In genomic region chr3:52526151-52526561, GRCh38 we compare ENCODE assay signal across 12 cellular contexts. TPM values are rescaled to one million over a fixed set of nuclear protein-coding genes. Genes with fewer than 3 reads are reported as not detected.
DNase-seq lines count a peak whose midpoint lies in the region; ATAC-seq and TF ChIP-seq lines count a peak whose summit lies in the region.
"Had no signal": no experiment of that assay in that cellular context is flagged by ENCODE, and none has a peak within 500 bp of the region (broad histone marks: within the 10 kb centered on the region; RNA-seq: fewer than 3 reads in every experiment).

No MANE protein-coding gene starts in this region.

- H3K36me3 Mint-ChIP-seq in activated naive CD8-positive, alpha-beta T cell treated with anti-CD3 and anti-CD28 coated beads, Interleukin-2, amount 50 U/mL, for 24 hours (ENCODE audit: low read depth) = peaks cover 6% of the 10 kb centered on the region

- no peak overlapping the region for H3K4me3 Mint-ChIP-seq in activated naive CD8-positive, alpha-beta T cell treated with anti-CD3 and anti-CD28 coated beads, Interleukin-2, amount 50 U/mL, for 24 hours

- no peak for TF ChIP-seq POLR2A in thyroid gland (IDR thresholded peaks at IDR 0.05)

- 94% methylated on average over 5 of the region's 5 CpGs for WGBS in liver
- WGBS in thyroid gland, 2 donors = 46 to 49% methylated on average over 5 of the region's 5 CpGs

- no peak overlapping the region for H3K4me3 ChIP-seq in WERI-Rb-1 (ENCODE audit: low read depth, low read length)
- no peak overlapping the region for H3K4me3 ChIP-seq in liver (ENCODE audit: low read depth in 1 of 3, low read length in 3 of 3)
- no peak overlapping the region for H3K4me3 ChIP-seq in thyroid gland (replicated peaks in 1 of 3)

- H3K9me3 Mint-ChIP-seq in activated naive CD8-positive, alpha-beta T cell treated with anti-CD3 and anti-CD28 coated beads, Interleukin-2, amount 50 U/mL, for 24 hours = no peaks in the 10 kb centered on the region

- ATAC-seq in GM21528 (IDR thresholded peaks at IDR 0.05; ENCODE audit: low FRiP score, unreplicated experiment) = no peak
- ATAC-seq in activated naive CD8-positive, alpha-beta T cell treated with anti-CD3 and anti-CD28 coated beads, Interleukin-2, amount 50 U/mL, for 24 hours = no peak

- no peak overlapping the region for H3K27ac ChIP-seq in WERI-Rb-1
- H3K27ac ChIP-seq in liver (ENCODE audit: low read depth in 1 of 2, low read length in 2 of 2) = peak overlapping the region; percentile 47 to 64
- peak overlapping the region; percentile 89 to 92 (median 90) for H3K27ac ChIP-seq in thyroid gland

- H3K27me3 Mint-ChIP-seq in activated naive CD8-positive, alpha-beta T cell treated with anti-CD3 and anti-CD28 coated beads, Interleukin-2, amount 50 U/mL, for 24 hours = no peaks in the 10 kb centered on the region

- H3K36me3 ChIP-seq in WERI-Rb-1 (peaks cover 70% of the 10 kb centered on the region), liver (ENCODE audit: control insufficient read depth in 4 of 4, insufficient read depth in 3 of 4, low read depth in 1 of 4, low read length in 3 of 4) (no peaks in the 10 kb centered on the region), thyroid gland (peaks cover 4 to 14% of the 10 kb centered on the region in 2 donors)

- TF ChIP-seq CTCF in WERI-Rb-1 (IDR thresholded peaks at IDR 0.05; ENCODE audit: low read depth, low read length) (no peak), liver (IDR thresholded peaks at IDR 0.05; ENCODE audit: low read depth, low read length, missing input control) (no peak), thyroid gland (IDR thresholded peaks at IDR 0.05) (no peak)

- TF ChIP-seq RAD21 in liver (IDR thresholded peaks at IDR 0.05) = no peak

- no peaks in the 10 kb centered on the region for H3K4me1 Mint-ChIP-seq in activated naive CD8-positive, alpha-beta T cell treated with anti-CD3 and anti-CD28 coated beads, Interleukin-2, amount 50 U/mL, for 24 hours

- no peak overlapping the region for H3K9ac ChIP-seq in liver (ENCODE audit: low read depth in 1 of 2, low read length in 2 of 2)

- no peak overlapping the region for H3K27ac Mint-ChIP-seq in activated naive CD8-positive, alpha-beta T cell treated with anti-CD3 and anti-CD28 coated beads, Interleukin-2, amount 50 U/mL, for 24 hours

- intact Hi-C loops in thyroid gland (cut with DNase I) = no loop called here

- H3K9me3 ChIP-seq in WERI-Rb-1 (ENCODE audit: severe bottlenecking) (no peaks in the 10 kb centered on the region), liver (ENCODE audit: control insufficient read depth in 4 of 4, low read length in 3 of 4) (no peaks in the 10 kb centered on the region), thyroid gland (no peaks in the 10 kb centered on the region)
- H3K9me3 ChIP-seq: Caco-2 had no signal

- H3K4me1 ChIP-seq in liver (ENCODE audit: control insufficient read depth in 4 of 4, insufficient read depth in 4 of 4, low read length in 3 of 4) (peaks cover 0 to 4% (median 0%) of the 10 kb centered on the region in 4 donors), thyroid gland (peaks cover 21 to 40% of the 10 kb centered on the region in 2 donors)

- H3K27me3 ChIP-seq in WERI-Rb-1 (ENCODE audit: insufficient read depth, low read depth, severe bottlenecking) (no peaks in the 10 kb centered on the region), liver (ENCODE audit: control insufficient read depth in 4 of 4, insufficient read depth in 4 of 4, low read length in 3 of 4) (no peaks in the 10 kb centered on the region), thyroid gland (no peaks in the 10 kb centered on the region)

- DNase-seq in WERI-Rb-1 (peak; percentile 73), epidermal melanocyte (ENCODE audit: insufficient read length, low spot score) (peak; percentile 11), thyroid gland (peak; percentile 88 to 89), activated gamma-delta T cell treated with Interleukin-2 at 50 U/mL for 16 hours (no peak)
- DNase-seq in activated naive CD8-positive, alpha-beta T cell treated with anti-CD3 and anti-CD28 coated beads, Interleukin-2, amount 50 U/mL, for 24 hours = no peak
- DNase-seq: activated CD4-positive, alpha-beta T cell treated with anti-CD3 and anti-CD28 coated beads for 4 hours; activated effector memory CD4-positive, alpha-beta T cell treated with anti-CD3 and anti-CD28 coated beads, Interleukin-2, amount 50 U/mL, for 16 hours; midbrain; NCI-H2107 had no signal

TF ChIP-seq in liver, 16 proteins besides CTCF, POLR2A, EP300 and RAD21:
- TF ChIP-seq, protein P1, sequence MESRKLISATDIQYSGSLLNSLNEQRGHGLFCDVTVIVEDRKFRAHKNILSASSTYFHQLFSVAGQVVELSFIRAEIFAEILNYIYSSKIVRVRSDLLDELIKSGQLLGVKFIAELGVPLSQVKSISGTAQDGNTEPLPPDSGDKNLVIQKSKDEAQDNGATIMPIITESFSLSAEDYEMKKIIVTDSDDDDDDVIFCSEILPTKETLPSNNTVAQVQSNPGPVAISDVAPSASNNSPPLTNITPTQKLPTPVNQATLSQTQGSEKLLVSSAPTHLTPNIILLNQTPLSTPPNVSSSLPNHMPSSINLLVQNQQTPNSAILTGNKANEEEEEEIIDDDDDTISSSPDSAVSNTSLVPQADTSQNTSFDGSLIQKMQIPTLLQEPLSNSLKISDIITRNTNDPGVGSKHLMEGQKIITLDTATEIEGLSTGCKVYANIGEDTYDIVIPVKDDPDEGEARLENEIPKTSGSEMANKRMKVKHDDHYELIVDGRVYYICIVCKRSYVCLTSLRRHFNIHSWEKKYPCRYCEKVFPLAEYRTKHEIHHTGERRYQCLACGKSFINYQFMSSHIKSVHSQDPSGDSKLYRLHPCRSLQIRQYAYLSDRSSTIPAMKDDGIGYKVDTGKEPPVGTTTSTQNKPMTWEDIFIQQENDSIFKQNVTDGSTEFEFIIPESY (IDR thresholded peaks at IDR 0.05) = no peak
- TF ChIP-seq, protein P2, sequence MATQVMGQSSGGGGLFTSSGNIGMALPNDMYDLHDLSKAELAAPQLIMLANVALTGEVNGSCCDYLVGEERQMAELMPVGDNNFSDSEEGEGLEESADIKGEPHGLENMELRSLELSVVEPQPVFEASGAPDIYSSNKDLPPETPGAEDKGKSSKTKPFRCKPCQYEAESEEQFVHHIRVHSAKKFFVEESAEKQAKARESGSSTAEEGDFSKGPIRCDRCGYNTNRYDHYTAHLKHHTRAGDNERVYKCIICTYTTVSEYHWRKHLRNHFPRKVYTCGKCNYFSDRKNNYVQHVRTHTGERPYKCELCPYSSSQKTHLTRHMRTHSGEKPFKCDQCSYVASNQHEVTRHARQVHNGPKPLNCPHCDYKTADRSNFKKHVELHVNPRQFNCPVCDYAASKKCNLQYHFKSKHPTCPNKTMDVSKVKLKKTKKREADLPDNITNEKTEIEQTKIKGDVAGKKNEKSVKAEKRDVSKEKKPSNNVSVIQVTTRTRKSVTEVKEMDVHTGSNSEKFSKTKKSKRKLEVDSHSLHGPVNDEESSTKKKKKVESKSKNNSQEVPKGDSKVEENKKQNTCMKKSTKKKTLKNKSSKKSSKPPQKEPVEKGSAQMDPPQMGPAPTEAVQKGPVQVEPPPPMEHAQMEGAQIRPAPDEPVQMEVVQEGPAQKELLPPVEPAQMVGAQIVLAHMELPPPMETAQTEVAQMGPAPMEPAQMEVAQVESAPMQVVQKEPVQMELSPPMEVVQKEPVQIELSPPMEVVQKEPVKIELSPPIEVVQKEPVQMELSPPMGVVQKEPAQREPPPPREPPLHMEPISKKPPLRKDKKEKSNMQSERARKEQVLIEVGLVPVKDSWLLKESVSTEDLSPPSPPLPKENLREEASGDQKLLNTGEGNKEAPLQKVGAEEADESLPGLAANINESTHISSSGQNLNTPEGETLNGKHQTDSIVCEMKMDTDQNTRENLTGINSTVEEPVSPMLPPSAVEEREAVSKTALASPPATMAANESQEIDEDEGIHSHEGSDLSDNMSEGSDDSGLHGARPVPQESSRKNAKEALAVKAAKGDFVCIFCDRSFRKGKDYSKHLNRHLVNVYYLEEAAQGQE (IDR thresholded peaks at IDR 0.05) = no peak
- TF ChIP-seq HNF4G (IDR thresholded peaks at IDR 0.05) (no peak), JUND (IDR thresholded peaks at IDR 0.05) (no peak), FOXA1 (IDR thresholded peaks at IDR 0.05) (no peak), MAX (IDR thresholded peaks at IDR 0.05) (no peak), YY1 (IDR thresholded peaks at IDR 0.05) (no peak), NR2F2 (IDR thresholded peaks at IDR 0.05) (no peak), GABPA (IDR thresholded peaks at IDR 0.05 in 1 of 2, conservative IDR thresholded peaks at IDR 0.05 in 1 of 2) (no peak), TAF1 (conservative IDR thresholded peaks at IDR 0.05) (no peak), SP1 (IDR thresholded peaks at IDR 0.05) (no peak), FOXA2 (IDR thresholded peaks at IDR 0.05) (no peak), EGR1 (IDR thresholded peaks at IDR 0.05; ENCODE audit: low read depth in 2 of 2) (no peak), HNF4A (conservative IDR thresholded peaks at IDR 0.05) (no peak), RXRA (IDR thresholded peaks at IDR 0.05) (no peak)
- TF ChIP-seq, protein P3, sequence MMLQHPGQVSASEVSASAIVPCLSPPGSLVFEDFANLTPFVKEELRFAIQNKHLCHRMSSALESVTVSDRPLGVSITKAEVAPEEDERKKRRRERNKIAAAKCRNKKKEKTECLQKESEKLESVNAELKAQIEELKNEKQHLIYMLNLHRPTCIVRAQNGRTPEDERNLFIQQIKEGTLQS (IDR thresholded peaks at IDR 0.05) = no peak

RNA-seq across cellular contexts. Expression of gene NT5DC2, which starts 7.5 kb away (rescaled TPM):
- total RNA-seq in liver (10 to 100 TPM in 1 of 2 donors, 1 to 10 TPM in 1; 2.8 to 20.9 TPM), thyroid gland (10 to 100 TPM; 40.5 to 55.1 (median 45.0) TPM)
- 1 to 10 TPM; 3.0 to 3.2 TPM for polyA plus RNA-seq in liver

RNA-seq across cellular contexts. Expression of gene UQCC5, which starts 10.2 kb away (rescaled TPM):
- 1 to 10 TPM; 3.3 to 8.5 TPM for total RNA-seq in liver
- polyA plus RNA-seq in liver = 10 to 100 TPM in 1 of 2 donors, 1 to 10 TPM in 1; 5.1 to 39.9 TPM
- total RNA-seq in thyroid gland = 10 to 100 TPM in 2 of 4 donors, 1 to 10 TPM in 2; 4.8 to 34.3 (median 9.4) TPM

RNA-seq across cellular contexts. Expression of gene STAB1, which starts 31.0 kb away (rescaled TPM):
- total RNA-seq in liver (100 to 1,000 TPM in 1 of 2 donors, 10 to 100 TPM in 1; 43.0 to 198 TPM), thyroid gland (100 to 1,000 TPM in 1 of 4 donors, 10 to 100 TPM in 3; 31.8 to 100 (median 67.4) TPM)
- 10 to 100 TPM; 42.0 to 99.9 TPM for polyA plus RNA-seq in liver

Comparison
In these comparisons a context has a peak if more than half of its experiments do, and no peak if none do; other contexts are left out.
1. DNase-seq: peak in WERI-Rb-1 (single experiment), epidermal melanocyte (single experiment) and thyroid gland (2 of 2); none in activated gamma-delta T cell treated with Interleukin-2 at 50 U/mL for 16 hours (single experiment) and activated naive CD8-positive, alpha-beta T cell treated with anti-CD3 and anti-CD28 coated beads, Interleukin-2, amount 50 U/mL, for 24 hours (single experiment).